27 cellular contexts compared by ENCODE assay signal in the genomic region with DNA sequence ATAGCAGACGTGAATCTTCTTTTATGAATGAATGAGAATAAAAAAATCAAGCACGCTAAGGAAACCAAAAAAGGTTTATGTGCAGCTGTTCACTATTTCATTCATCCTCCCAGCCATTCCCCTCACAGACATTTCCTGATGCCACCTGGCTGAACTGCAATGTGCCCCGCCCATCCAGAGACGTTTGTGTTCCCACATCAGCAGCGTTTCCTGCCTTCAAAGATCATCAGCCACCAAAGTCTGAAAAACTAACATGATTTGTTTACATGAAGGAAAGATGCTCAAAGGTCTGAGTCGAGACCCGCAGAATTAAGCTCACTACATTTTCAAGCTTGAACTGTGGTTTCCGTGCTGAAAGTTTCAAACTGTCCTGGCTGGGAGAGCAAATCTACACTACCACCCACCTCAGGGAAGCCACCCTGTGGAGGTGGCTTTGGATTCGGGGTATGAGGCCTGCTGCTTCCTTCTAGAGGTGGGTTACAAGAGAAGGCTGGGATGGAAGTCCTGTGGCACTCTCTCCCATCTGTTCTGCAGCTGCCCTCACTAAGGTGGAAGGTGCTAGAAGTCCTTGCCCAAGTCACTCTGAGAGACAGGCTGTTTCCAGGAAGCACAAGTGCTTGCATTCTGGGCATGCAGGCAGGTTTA.
DNase-seq lines count a peak whose midpoint lies in the region; ATAC-seq lines count a peak whose summit lies in the region.
"Had no signal": no experiment of that assay in that cellular context is flagged by ENCODE, and none has a peak within 500 bp of the region (broad histone marks: within the 10 kb centered on the region; RNA-seq: fewer than 3 reads in every experiment).

No MANE protein-coding gene starts in this region.

- no peak overlapping the region for H4K12ac ChIP-seq in trophoblast cell (ENCODE audit: low read depth, low read length)

- no peak overlapping the region for H3K4me2 ChIP-seq in trophoblast cell (ENCODE audit: low read length)
- H3K4me2 ChIP-seq: PC-9 had no signal

- H2BK12ac ChIP-seq in trophoblast cell (ENCODE audit: low read length): no peak overlapping the region

- H2AFZ ChIP-seq in trophoblast cell (ENCODE audit: insufficient read depth, low read length, poor library complexity): no peak overlapping the region
- H2AFZ ChIP-seq: parathyroid adenoma, PC-9 had no signal

- H2BK5ac ChIP-seq in trophoblast cell (ENCODE audit: low read depth, low read length, poor library complexity): no peak overlapping the region

- H3K9ac ChIP-seq in trophoblast cell (ENCODE audit: low read length): no peak overlapping the region
- H3K9ac ChIP-seq: parathyroid adenoma had no signal

- H3K4me1 ChIP-seq in trophoblast cell (ENCODE audit: control insufficient read depth in 1 of 2, insufficient read depth in 2 of 2, low read length in 2 of 2): no peaks in the 10 kb centered on the region
- H3K4me1 ChIP-seq: lower lobe of right lung, parathyroid adenoma, right atrium auricular region had no signal

- no peak overlapping the region for H3K4ac ChIP-seq in trophoblast cell (ENCODE audit: low read depth, low read length)

- peak overlapping the region; percentile 25 for H3K23ac ChIP-seq in trophoblast cell (ENCODE audit: low read length)

- no peak overlapping the region for H3K18ac ChIP-seq in trophoblast cell (ENCODE audit: low read length)

- POLR2A ChIA-PET in activated naive CD8-positive, alpha-beta T cell treated with anti-CD3 and anti-CD28 coated beads, Interleukin-2, amount 10 ng/mL, durations not matched to agents 7 days and 5 days (lab: Charles Lee): no interaction called here

- DNase-seq in activated naive CD8-positive, alpha-beta T cell treated with anti-CD3 and anti-CD28 coated beads, Interleukin-2, amount 10 ng/mL, durations not matched to agents 7 days and 5 days: no peak
- DNase-seq in activated naive CD8-positive, alpha-beta T cell treated with anti-CD3 and anti-CD28 coated beads for 36 hours: no peak
- DNase-seq in T-helper 17 cell (no peak), trophoblast cell (no peak), GF-D8 (lab: John Stamatoyannopoulos, UW) (no peak), kidney tubule cell (ENCODE audit: low spot score) (no peak), DMS79 (lab: John Stamatoyannopoulos, UW) (no peak)
- DNase-seq: activated T-cell treated with anti-CD3 and anti-CD28 coated beads, Interleukin-2, amount 50 U/mL, for 48 hours; aorta; dermis blood vessel endothelial cell; DMS53; KBM-7; kidney; lower lobe of right lung; MV-4-11; NCI-H187 treated with DMSO at 0.1 percent for 48 hours; NCI-H2227 treated with DMSO at 0.1 percent for 48 hours; PC-9; SIG-M5; stimulated activated CD4-positive, alpha-beta T cell treated with anti-CD3 and anti-CD28 coated beads, Interleukin-4, amount 100 ng/mL, for 1 hour had no signal

- no peak overlapping the region for H4K91ac ChIP-seq in trophoblast cell (ENCODE audit: low read depth, low read length)

- no peaks in the 10 kb centered on the region for H3K36me3 ChIP-seq in trophoblast cell (ENCODE audit: control insufficient read depth in 1 of 2, insufficient read depth in 2 of 2, low read length in 2 of 2)
- H3K36me3 ChIP-seq: cardiac muscle cell, lower lobe of right lung, right atrium auricular region had no signal

- H3K9me3 Mint-ChIP-seq in activated naive CD8-positive, alpha-beta T cell treated with anti-CD3 and anti-CD28 coated beads, Interleukin-2, amount 10 ng/mL, durations not matched to agents 7 days and 5 days: no peaks in the 10 kb centered on the region
- H3K9me3 Mint-ChIP-seq in activated naive CD8-positive, alpha-beta T cell treated with anti-CD3 and anti-CD28 coated beads for 36 hours: no peaks in the 10 kb centered on the region
- H3K9me3 Mint-ChIP-seq: activated naive CD4-positive, alpha-beta T cell treated with anti-CD3 and anti-CD28 coated beads, Interleukin-2, amount 50 U/mL, for 24 hours; neural crest cell; T-cell had no signal

- no peaks in the 10 kb centered on the region for H3K79me2 ChIP-seq in trophoblast cell (ENCODE audit: control insufficient read depth, insufficient read depth, low read length, poor library complexity)
- H3K79me2 ChIP-seq: parathyroid adenoma had no signal

- H3K27me3 ChIP-seq in trophoblast cell (ENCODE audit: insufficient read depth, low read length): no peaks in the 10 kb centered on the region
- H3K27me3 ChIP-seq: right atrium auricular region had no signal

- H3K4me3 Mint-ChIP-seq in activated naive CD8-positive, alpha-beta T cell treated with anti-CD3 and anti-CD28 coated beads, Interleukin-2, amount 10 ng/mL, durations not matched to agents 7 days and 5 days: no peak overlapping the region
- no peak overlapping the region for H3K4me3 Mint-ChIP-seq in activated naive CD8-positive, alpha-beta T cell treated with anti-CD3 and anti-CD28 coated beads for 36 hours
- H3K4me3 Mint-ChIP-seq in T-helper 17 cell: no peak overlapping the region
- H3K4me3 Mint-ChIP-seq: activated naive CD4-positive, alpha-beta T cell treated with anti-CD3 and anti-CD28 coated beads, Interleukin-2, amount 50 U/mL, for 24 hours; neural crest cell; T-cell had no signal

- H3K27ac Mint-ChIP-seq in activated naive CD8-positive, alpha-beta T cell treated with anti-CD3 and anti-CD28 coated beads, Interleukin-2, amount 10 ng/mL, durations not matched to agents 7 days and 5 days: no peak overlapping the region
- H3K27ac Mint-ChIP-seq in activated naive CD8-positive, alpha-beta T cell treated with anti-CD3 and anti-CD28 coated beads for 36 hours: no peak overlapping the region
- H3K27ac Mint-ChIP-seq in T-helper 17 cell: peak overlapping the region; percentile 29
- H3K27ac Mint-ChIP-seq: activated naive CD4-positive, alpha-beta T cell treated with anti-CD3 and anti-CD28 coated beads, Interleukin-2, amount 50 U/mL, for 24 hours; T-cell had no signal

- WGBS in trophoblast cell (ENCODE audit: extremely low coverage, insufficient coverage, insufficient read length): no CpG with 5 or more reads among the region's 9 CpGs

- no peak overlapping the region for H3K4me3 ChIP-seq in trophoblast cell (ENCODE audit: low read depth, low read length)
- H3K4me3 ChIP-seq: cardiac muscle cell, lower lobe of right lung, PC-9, right atrium auricular region had no signal

- H3K79me1 ChIP-seq in trophoblast cell (ENCODE audit: low read length): no peaks in the 10 kb centered on the region

- H3K4me1 Mint-ChIP-seq in activated naive CD8-positive, alpha-beta T cell treated with anti-CD3 and anti-CD28 coated beads, Interleukin-2, amount 10 ng/mL, durations not matched to agents 7 days and 5 days: peaks cover 4% of the 10 kb centered on the region
- H3K4me1 Mint-ChIP-seq in activated naive CD8-positive, alpha-beta T cell treated with anti-CD3 and anti-CD28 coated beads for 36 hours: peaks cover 7% of the 10 kb centered on the region
- H3K4me1 Mint-ChIP-seq in T-helper 17 cell: peaks cover 5% of the 10 kb centered on the region
- H3K4me1 Mint-ChIP-seq: neural crest cell had no signal

- ATAC-seq in activated naive CD8-positive, alpha-beta T cell treated with anti-CD3 and anti-CD28 coated beads, Interleukin-2, amount 10 ng/mL, durations not matched to agents 7 days and 5 days (ENCODE audit: low read depth): peak; percentile 39
- ATAC-seq in GM19324 (IDR thresholded peaks at IDR 0.05; ENCODE audit: low FRiP score, unreplicated experiment) (peak; percentile 55), T-helper 17 cell (peak; percentile 55)
- ATAC-seq: lower lobe of right lung had no signal

- no peak overlapping the region for H3K14ac ChIP-seq in trophoblast cell (ENCODE audit: low read length)

- no peak overlapping the region for H2BK120ac ChIP-seq in trophoblast cell (ENCODE audit: insufficient read depth, low read length, poor library complexity)

- H2AK5ac ChIP-seq in trophoblast cell (ENCODE audit: low read length): no peak overlapping the region

- H3K9me3 ChIP-seq in T-helper 17 cell (ENCODE audit: control insufficient read depth, low read length, poor library complexity, severe bottlenecking) (no peaks in the 10 kb centered on the region), trophoblast cell (ENCODE audit: insufficient read depth, low read depth, low read length) (peaks cover 1% of the 10 kb centered on the region)
- H3K9me3 ChIP-seq: lower lobe of right lung, right atrium auricular region had no signal

- H3K36me3 Mint-ChIP-seq in activated naive CD8-positive, alpha-beta T cell treated with anti-CD3 and anti-CD28 coated beads, Interleukin-2, amount 10 ng/mL, durations not matched to agents 7 days and 5 days: no peaks in the 10 kb centered on the region
- H3K36me3 Mint-ChIP-seq in activated naive CD8-positive, alpha-beta T cell treated with anti-CD3 and anti-CD28 coated beads for 36 hours: no peaks in the 10 kb centered on the region
- H3K36me3 Mint-ChIP-seq in T-helper 17 cell (ENCODE audit: low read depth): no peaks in the 10 kb centered on the region
- H3K36me3 Mint-ChIP-seq: activated naive CD4-positive, alpha-beta T cell treated with anti-CD3 and anti-CD28 coated beads, Interleukin-2, amount 50 U/mL, for 24 hours; T-cell had no signal

- H3K27me3 Mint-ChIP-seq in activated naive CD8-positive, alpha-beta T cell treated with anti-CD3 and anti-CD28 coated beads, Interleukin-2, amount 10 ng/mL, durations not matched to agents 7 days and 5 days: peaks cover 15% of the 10 kb centered on the region
- peaks cover 35% of the 10 kb centered on the region for H3K27me3 Mint-ChIP-seq in activated naive CD8-positive, alpha-beta T cell treated with anti-CD3 and anti-CD28 coated beads for 36 hours
- H3K27me3 Mint-ChIP-seq in T-helper 17 cell: peaks cover 32% of the 10 kb centered on the region

- no peak overlapping the region for H4K8ac ChIP-seq in trophoblast cell (ENCODE audit: low read depth, low read length)

- no peak overlapping the region for H3K27ac ChIP-seq in trophoblast cell (ENCODE audit: low read depth, low read length)
- H3K27ac ChIP-seq: cardiac muscle cell, lower lobe of right lung, parathyroid adenoma, PC-9, right atrium auricular region had no signal
